1 cellular context compared by ENCODE assay signal in the genomic region with DNA sequence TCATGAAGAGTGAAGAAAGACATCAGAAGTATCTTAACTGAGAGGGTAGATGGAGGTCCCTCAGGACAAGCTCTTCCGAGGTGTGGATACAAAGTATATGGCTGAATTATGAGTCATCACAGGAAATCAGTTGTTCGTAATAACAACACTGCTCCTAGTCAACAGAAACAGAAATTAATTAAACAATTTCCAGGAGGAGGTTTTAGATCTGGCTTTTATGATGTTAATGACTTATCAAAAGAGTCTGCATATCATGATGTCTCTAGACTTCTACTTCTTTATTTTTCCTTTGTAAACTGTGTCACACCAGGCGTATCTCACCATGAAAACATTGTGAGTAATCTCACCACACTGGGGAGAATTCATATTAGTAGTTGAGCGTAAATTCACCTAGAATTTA.
TF ChIP-seq lines count a peak whose summit lies in the region.

No MANE protein-coding gene starts in this region.

TF ChIP-seq in endothelial cell of umbilical vein, 7 proteins besides CTCF, POLR2A, EP300 and RAD21 (continued from another document):
- TF ChIP-seq, protein P1, sequence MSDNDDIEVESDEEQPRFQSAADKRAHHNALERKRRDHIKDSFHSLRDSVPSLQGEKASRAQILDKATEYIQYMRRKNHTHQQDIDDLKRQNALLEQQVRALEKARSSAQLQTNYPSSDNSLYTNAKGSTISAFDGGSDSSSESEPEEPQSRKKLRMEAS (IDR thresholded peaks at IDR 0.05; ENCODE audit: insufficient read depth, insufficient read length) = no peak
TF ChIP-seq in endothelial cell of umbilical vein: peak in this region for 2.
